22 cellular contexts compared by ENCODE assay signal in the genomic region with DNA sequence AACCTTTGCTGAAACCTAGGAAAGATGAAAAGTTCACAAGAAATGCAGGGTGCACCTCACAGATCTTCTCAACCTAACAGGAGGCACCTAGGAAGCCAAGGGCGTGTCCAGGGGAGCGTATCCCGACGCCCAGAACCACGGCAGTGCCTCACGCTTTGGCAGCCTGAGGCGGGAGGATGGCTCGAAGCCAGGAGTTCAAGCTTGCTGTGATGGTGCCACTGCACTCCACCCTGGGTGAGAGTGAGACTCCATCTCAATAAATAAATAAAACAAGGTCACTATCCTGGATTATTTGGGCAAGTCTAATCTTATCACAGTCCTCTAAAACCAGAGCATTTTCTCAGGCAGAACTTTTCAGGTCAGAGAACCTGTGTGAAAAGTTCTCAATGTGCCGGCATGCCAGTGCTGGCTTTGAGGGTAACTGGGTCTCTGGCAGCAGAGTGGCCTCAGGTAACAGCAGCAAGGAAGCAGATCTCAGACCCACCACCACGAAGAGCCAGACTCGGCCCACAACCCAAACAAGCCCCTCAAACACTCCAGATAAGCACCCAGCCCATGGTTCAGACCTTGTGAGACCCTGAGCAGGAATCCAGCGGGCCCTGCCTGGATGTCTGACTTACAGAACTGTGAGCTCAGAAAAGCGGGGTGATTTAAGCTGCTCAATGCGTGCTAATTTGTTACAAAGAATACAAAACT. TPM values are rescaled to one million over a fixed set of nuclear protein-coding genes. Genes with fewer than 3 reads are reported as not detected.
A peak's percentile ranks its signal among the peaks of the same experiment; 100 is the strongest.
DNase-seq lines count a peak whose midpoint lies in the region; ATAC-seq and TF ChIP-seq lines count a peak whose summit lies in the region.
"Had no signal": no experiment of that assay in that cellular context is flagged by ENCODE, and none has a peak within 500 bp of the region (broad histone marks: within the 10 kb centered on the region; RNA-seq: fewer than 3 reads in every experiment).

No MANE protein-coding gene starts in this region.

- H3K27ac ChIP-seq in right cardiac atrium (ENCODE audit: low read length) (no peak overlapping the region), sigmoid colon (no peak overlapping the region)
- H3K27ac ChIP-seq: SJSA1, skin epidermis, tibial nerve had no signal

- no peaks in the 10 kb centered on the region for H3K4me1 ChIP-seq in right cardiac atrium (ENCODE audit: control insufficient read depth, insufficient read depth, low read length)
- H3K4me1 ChIP-seq in sigmoid colon = peaks cover 0 to 5% (median 0%) of the 10 kb centered on the region in 4 donors
- H3K4me1 ChIP-seq: Caco-2, HAP-1, SJSA1 had no signal

- H3K9me3 ChIP-seq in right cardiac atrium (ENCODE audit: control insufficient read depth, low read length) = no peaks in the 10 kb centered on the region
- H3K9me3 ChIP-seq in sigmoid colon = no peaks in the 10 kb centered on the region
- H3K9me3 ChIP-seq: Caco-2, HAP-1, SJSA1, tibial nerve had no signal

- H3K27me3 Mint-ChIP-seq in activated CD4-positive, alpha-beta T cell treated with anti-CD3 and anti-CD28 coated beads, Interleukin-2, amount 10 ng/mL, durations not matched to agents 7 days and 5 days = no peaks in the 10 kb centered on the region
- no peaks in the 10 kb centered on the region for H3K27me3 Mint-ChIP-seq in WTC11 (ENCODE audit: low read depth)
- H3K27me3 Mint-ChIP-seq: B cell; naive thymus-derived CD4-positive, alpha-beta T cell; stimulated activated naive CD8-positive, alpha-beta T cell treated with anti-CD3 and anti-CD28 coated beads, Interleukin-15, Interleukin-2, amounts not matched to agents 100 ng/mL and 50 ng/mL, for 24 hours had no signal

- peaks cover 0 to 48% (median 19%) of the 10 kb centered on the region in 4 donors for H3K36me3 ChIP-seq in sigmoid colon

- H3K9me3 Mint-ChIP-seq in activated CD4-positive, alpha-beta T cell treated with anti-CD3 and anti-CD28 coated beads, Interleukin-2, amount 10 ng/mL, durations not matched to agents 7 days and 5 days = no peaks in the 10 kb centered on the region
- no peaks in the 10 kb centered on the region for H3K9me3 Mint-ChIP-seq in WTC11
- H3K9me3 Mint-ChIP-seq: naive thymus-derived CD4-positive, alpha-beta T cell; stimulated activated naive CD8-positive, alpha-beta T cell treated with anti-CD3 and anti-CD28 coated beads, Interleukin-15, Interleukin-2, amounts not matched to agents 100 ng/mL and 50 ng/mL, for 24 hours; T-helper 1 cell treated with Interleukin-12 subunit alpha and Interleukin-12 subunit beta and Interleukin-4 antibody, amounts not matched to agents 30 μg/mL and 1 μg/mL, for 36 hours had no signal

- no peak for TF ChIP-seq POLR2A in sigmoid colon (IDR thresholded peaks at IDR 0.05)

- CTCF ChIA-PET in activated CD4-positive, alpha-beta T cell treated with anti-CD3 and anti-CD28 coated beads, Interleukin-2, amount 10 ng/mL, durations not matched to agents 7 days and 5 days (lab: Charles Lee) = interaction anchor here (1.0 to 1.4 kb wide), 3 partner anchors 8 to 14 kb away, joined by 3 to 5 read pairs (median 3); no protein-coding TSS in a partner anchor
- CTCF ChIA-PET in WTC11 (lab: Charles Lee) = no interaction called here

- 74% methylated on average over 14 of the region's 14 CpGs for WGBS in right cardiac atrium
- 49 to 82% methylated on average over 14 of the region's 14 CpGs for WGBS in sigmoid colon, 2 donors

- TF ChIP-seq CTCF in WTC11 (IDR thresholded peaks at IDR 0.05) (no peak), sigmoid colon (IDR thresholded peaks at IDR 0.05) (no peak)

- no peak overlapping the region for H3K4me3 ChIP-seq in right cardiac atrium (ENCODE audit: low read length)
- H3K4me3 ChIP-seq in sigmoid colon = no peak overlapping the region
- H3K4me3 ChIP-seq: HAP-1, SJSA1, skin epidermis, tibial nerve had no signal

- H3K36me3 Mint-ChIP-seq in activated CD4-positive, alpha-beta T cell treated with anti-CD3 and anti-CD28 coated beads, Interleukin-2, amount 10 ng/mL, durations not matched to agents 7 days and 5 days (ENCODE audit: low read depth) = peaks cover 34% of the 10 kb centered on the region
- H3K36me3 Mint-ChIP-seq in WTC11 = peaks cover 66% of the 10 kb centered on the region

- ATAC-seq in WTC11 (no peak), right cardiac atrium (peak; percentile 39 to 63), HG03442 (IDR thresholded peaks at IDR 0.05; ENCODE audit: unreplicated experiment) (no peak)
- ATAC-seq: naive thymus-derived CD4-positive, alpha-beta T cell; PC-3 had no signal

- intact Hi-C loops in right cardiac atrium (cut with DNase I) (no loop called here), posterior vena cava (cut with DNase I) (no loop called here), sigmoid colon (cut with DNase I) (no loop called here)

- no peak for TF ChIP-seq EP300 in sigmoid colon (IDR thresholded peaks at IDR 0.05)

- DNase-seq in activated CD4-positive, alpha-beta T cell treated with anti-CD3 and anti-CD28 coated beads, Interleukin-2, amount 10 ng/mL, durations not matched to agents 7 days and 5 days = no peak
- DNase-seq in activated CD4-positive, alpha-beta T cell treated with anti-CD3 and anti-CD28 coated beads, Interleukin-2, amount 50 U/mL, for 4 hours = no peak
- DNase-seq in WTC11 (ENCODE audit: low spot score) = no peak
- DNase-seq in right cardiac atrium = peak in 1 of 3 donors; percentile 71
- DNase-seq in posterior vena cava (ENCODE audit: low spot score) = peak; percentile 67
- no peak for DNase-seq in sigmoid colon
- DNase-seq in pons (ENCODE audit: low spot score) = no peak
- DNase-seq: 8988T; Caco-2; Karpas-422; naive thymus-derived CD4-positive, alpha-beta T cell; NCI-H187 treated with DMSO at 0.1 percent for 48 hours; NCI-H2227 treated with DMSO at 0.1 percent for 48 hours; PC-3 had no signal

- peak overlapping the region; percentile 41 for H3K27ac Mint-ChIP-seq in activated CD4-positive, alpha-beta T cell treated with anti-CD3 and anti-CD28 coated beads, Interleukin-2, amount 10 ng/mL, durations not matched to agents 7 days and 5 days
- H3K27ac Mint-ChIP-seq in WTC11 = peak overlapping the region; percentile 63; the same call in 1 of the 2 replicates
- H3K27ac Mint-ChIP-seq: B cell; T-helper 1 cell treated with Interleukin-12 subunit alpha and Interleukin-12 subunit beta and Interleukin-4 antibody, amounts not matched to agents 30 μg/mL and 1 μg/mL, for 36 hours had no signal

- H3K27me3 ChIP-seq in right cardiac atrium (ENCODE audit: control insufficient read depth, insufficient read depth) = no peaks in the 10 kb centered on the region
- H3K27me3 ChIP-seq in sigmoid colon = no peaks in the 10 kb centered on the region
- H3K27me3 ChIP-seq: SJSA1, tibial nerve had no signal

- H3K4me3 Mint-ChIP-seq in activated CD4-positive, alpha-beta T cell treated with anti-CD3 and anti-CD28 coated beads, Interleukin-2, amount 10 ng/mL, durations not matched to agents 7 days and 5 days = no peak overlapping the region
- no peak overlapping the region for H3K4me3 Mint-ChIP-seq in WTC11
- H3K4me3 Mint-ChIP-seq: B cell; naive thymus-derived CD4-positive, alpha-beta T cell; stimulated activated naive CD8-positive, alpha-beta T cell treated with anti-CD3 and anti-CD28 coated beads, Interleukin-15, Interleukin-2, amounts not matched to agents 100 ng/mL and 50 ng/mL, for 24 hours; T-helper 1 cell treated with Interleukin-12 subunit alpha and Interleukin-12 subunit beta and Interleukin-4 antibody, amounts not matched to agents 30 μg/mL and 1 μg/mL, for 36 hours had no signal

- peaks cover 24% of the 10 kb centered on the region for H3K4me1 Mint-ChIP-seq in activated CD4-positive, alpha-beta T cell treated with anti-CD3 and anti-CD28 coated beads, Interleukin-2, amount 10 ng/mL, durations not matched to agents 7 days and 5 days
- peaks cover 4% of the 10 kb centered on the region; the same call in 1 of the 2 replicates for H3K4me1 Mint-ChIP-seq in WTC11

- POLR2A ChIA-PET in activated CD4-positive, alpha-beta T cell treated with anti-CD3 and anti-CD28 coated beads, Interleukin-2, amount 10 ng/mL, durations not matched to agents 7 days and 5 days (lab: Charles Lee) = no interaction called here
- POLR2A ChIA-PET in WTC11 (lab: Charles Lee) = no interaction called here

RNA-seq across cellular contexts. Expression of a gene that starts 11.7 kb away (rescaled TPM):
- total RNA-seq in activated CD4-positive, alpha-beta T cell treated with anti-CD3 and anti-CD28 coated beads, Interleukin-2, amount 10 ng/mL, durations not matched to agents 7 days and 5 days = 10 to 100 TPM in 1 of 2 experiments, 1 to 10 TPM in 1; 7.2 to 11.5 TPM
- total RNA-seq in WTC11 (2021) = 1.4 to 1.7 TPM (median 1.6 TPM) in 3 replicates
- total RNA-seq in right cardiac atrium = 10 to 100 TPM in 3 of 4 donors, 1 to 10 TPM in 1; 9.9 to 14.6 (median 11.1) TPM
- 18.8 TPM for polyA plus RNA-seq in right cardiac atrium
- 1 to 10 TPM; 3.9 to 5.9 TPM for total RNA-seq in posterior vena cava
- 10 to 100 TPM; 15.8 to 21.0 (median 19.3) TPM for total RNA-seq in sigmoid colon
- 10 to 100 TPM; 37.9 to 86.5 (median 51.1) TPM for polyA plus RNA-seq in sigmoid colon

RNA-seq across cellular contexts. Expression of a gene that starts 12.2 kb away (rescaled TPM):
- 100 to 1,000 TPM; 131 TPM for total RNA-seq in activated CD4-positive, alpha-beta T cell treated with anti-CD3 and anti-CD28 coated beads, Interleukin-2, amount 10 ng/mL, durations not matched to agents 7 days and 5 days
- total RNA-seq in WTC11 (2021) (144 to 157 TPM (median 148 TPM) in 3 replicates), right cardiac atrium (100 to 1,000 TPM in 1 of 4 donors, 10 to 100 TPM in 3; 69.7 to 104 (median 94.7) TPM), posterior vena cava (10 to 100 TPM; 65.8 to 79.0 TPM), sigmoid colon (10 to 100 TPM; 16.9 to 32.9 (median 27.1) TPM)
- polyA plus RNA-seq in right cardiac atrium (91.9 TPM), sigmoid colon (10 to 100 TPM; 72.9 to 85.3 (median 85.3) TPM)

RNA-seq across cellular contexts. Expression of a gene that starts 24.7 kb away (rescaled TPM):
- total RNA-seq in activated CD4-positive, alpha-beta T cell treated with anti-CD3 and anti-CD28 coated beads, Interleukin-2, amount 10 ng/mL, durations not matched to agents 7 days and 5 days = 10 to 100 TPM; 28.3 to 34.6 TPM
- total RNA-seq in WTC11 (2021) (15.1 to 20.9 TPM (median 18.6 TPM) in 3 replicates), right cardiac atrium (10 to 100 TPM; 24.7 to 40.0 (median 29.8) TPM), posterior vena cava (10 to 100 TPM; 32.0 to 36.8 TPM), sigmoid colon (10 to 100 TPM; 27.3 to 33.2 (median 32.0) TPM)
- polyA plus RNA-seq in right cardiac atrium (27.0 TPM), sigmoid colon (10 to 100 TPM; 36.0 to 59.4 (median 49.2) TPM)

RNA-seq across cellular contexts. Expression of a gene that starts 58.1 kb away (rescaled TPM):
- total RNA-seq in activated CD4-positive, alpha-beta T cell treated with anti-CD3 and anti-CD28 coated beads, Interleukin-2, amount 10 ng/mL, durations not matched to agents 7 days and 5 days = 10 to 100 TPM; 24.2 to 25.0 TPM
- 32.1 to 37.1 TPM (median 33.2 TPM) in 3 replicates for total RNA-seq in WTC11 (2021)
- 10 to 100 TPM; 10.3 to 15.2 (median 12.8) TPM for total RNA-seq in right cardiac atrium
- polyA plus RNA-seq in right cardiac atrium = 13.6 TPM
- total RNA-seq in posterior vena cava = 10 to 100 TPM; 15.8 to 17.4 TPM
- total RNA-seq in sigmoid colon = 10 to 100 TPM; 20.2 to 39.5 (median 28.4) TPM
- 10 to 100 TPM in 2 of 3 donors, 1 to 10 TPM in 1; 9.0 to 21.5 (median 10.8) TPM for polyA plus RNA-seq in sigmoid colon

Comparison
In these comparisons a context has a peak if more than half of its experiments do, and no peak if none do; other contexts are left out.
1. ATAC-seq: peak in right cardiac atrium (2 of 2); none in WTC11 (single experiment) and HG03442 (single experiment).